8 cellular contexts compared by ENCODE assay signal in the genomic region with DNA sequence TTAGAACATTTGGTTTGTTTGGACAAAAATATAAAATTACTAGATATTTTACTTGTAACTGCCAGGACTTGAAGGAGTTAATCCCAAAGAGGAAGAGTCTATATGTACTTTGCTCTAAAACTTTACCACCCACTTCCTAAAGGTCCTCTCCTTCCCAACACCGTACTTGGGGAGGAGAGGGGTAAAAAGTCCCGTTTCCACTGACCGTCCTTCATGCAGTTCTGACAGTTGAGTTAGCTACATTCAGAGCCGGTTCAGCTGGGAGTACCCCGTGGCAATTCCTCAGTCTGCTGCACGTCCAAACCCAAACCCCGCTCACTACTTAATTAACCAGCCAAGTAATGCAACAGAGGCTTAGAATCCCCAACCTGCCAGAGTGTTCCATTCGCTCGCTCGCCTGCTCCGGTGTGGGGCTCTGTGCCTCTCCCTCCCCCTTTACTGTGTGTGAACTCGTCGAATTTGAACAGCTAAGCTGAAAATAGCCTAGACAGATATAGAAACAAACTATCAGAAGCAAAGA.
DNase-seq lines count a peak whose midpoint lies in the region; ATAC-seq and TF ChIP-seq lines count a peak whose summit lies in the region.

No MANE protein-coding gene starts in this region.

- TF ChIP-seq POLR2A in erythroblast (IDR thresholded peaks at IDR 0.05; ENCODE audit: low read length) (no peak), testis (IDR thresholded peaks at IDR 0.05) (no peak)

- H3K4me1 Mint-ChIP-seq in activated CD8-positive, alpha-beta T cell treated with anti-CD3 and anti-CD28 coated beads for 36 hours (ENCODE audit: low read depth): peaks cover 59% of the 10 kb centered on the region

- no peaks in the 10 kb centered on the region for H3K27me3 ChIP-seq in muscle layer of colon (ENCODE audit: control insufficient read depth in 1 of 2, insufficient read depth in 2 of 2, low read length in 2 of 2)
- no peaks in the 10 kb centered on the region for H3K27me3 ChIP-seq in testis

- WGBS in testis, 2 donors: 0 to 1% methylated on average over 11 to 13 of the region's 13 CpGs

- peaks cover 28% of the 10 kb centered on the region for H3K36me3 Mint-ChIP-seq in activated CD8-positive, alpha-beta T cell treated with anti-CD3 and anti-CD28 coated beads for 36 hours (ENCODE audit: low read depth)

- CTCF ChIA-PET in activated CD8-positive, alpha-beta T cell treated with anti-CD3 and anti-CD28 coated beads for 36 hours (lab: Charles Lee): interaction anchor here (0.7 to 4.2 kb wide), 3 partner anchors 52 to 242 kb away, joined by 3 to 13 read pairs (median 3); no protein-coding TSS in a partner anchor
- CTCF ChIA-PET in HEK293T (lab: Yijun Ruan, JAX): interaction anchor here (0.6 kb wide), 1 partner anchor 131 kb away, joined by 3 read pairs; no protein-coding TSS in a partner anchor

- POLR2A ChIA-PET in activated CD8-positive, alpha-beta T cell treated with anti-CD3 and anti-CD28 coated beads for 36 hours (lab: Charles Lee): interaction anchor here (0.6 to 8.8 kb wide), 25 partner anchors 8 to 1819 kb away, joined by 3 to 93 read pairs (median 6); a partner anchor contains a TSS
- POLR2A ChIA-PET in HEK293T (lab: Yijun Ruan, JAX): interaction anchor here (0.6 to 1.9 kb wide), 7 partner anchors 9 to 520 kb away, joined by 3 to 4 read pairs (median 3); a partner anchor contains a TSS

- TF ChIP-seq CTCF in activated CD8-positive, alpha-beta T cell treated with anti-CD3 and anti-CD28 coated beads for 36 hours (IDR thresholded peaks at IDR 0.05): no peak
- TF ChIP-seq CTCF in testis (IDR thresholded peaks at IDR 0.05): no peak

- H3K9me3 ChIP-seq in muscle layer of colon (ENCODE audit: low read length) (no peaks in the 10 kb centered on the region), testis (no peaks in the 10 kb centered on the region)

- H3K9me3 Mint-ChIP-seq in activated CD8-positive, alpha-beta T cell treated with anti-CD3 and anti-CD28 coated beads for 36 hours: no peaks in the 10 kb centered on the region

- H3K4me1 ChIP-seq in muscle layer of colon (ENCODE audit: insufficient read depth, low read length) (peaks cover 63% of the 10 kb centered on the region), testis (peaks cover 7% of the 10 kb centered on the region)

- peak overlapping the region; percentile 95 for H3K9ac ChIP-seq in muscle layer of colon (ENCODE audit: low read length)

- DNase-seq in EH (ENCODE audit: low read depth) (peak; percentile 60), erythroblast (lab: John Stamatoyannopoulos, UW) (peak; percentile 12 to 26), testis (peak; percentile 53), HEK293T (ENCODE audit: extremely low spot score) (no peak)
- DNase-seq in Jurkat, Clone E6-1 (ENCODE audit: low read depth, low spot score): no peak
- DNase-seq in activated CD8-positive, alpha-beta T cell treated with anti-CD3 and anti-CD28 coated beads for 36 hours: peak; percentile 76

- intact Hi-C loops in activated CD8-positive, alpha-beta T cell treated with anti-CD3 and anti-CD28 coated beads for 36 hours (cut with micrococcal nuclease): loop anchor here (2.0 to 10.0 kb wide), 4 partner anchors 53 to 509 kb away; no protein-coding TSS in a partner anchor
- intact Hi-C loops in testis (cut with DNase I; ENCODE audit: low total_unique reads): no loop called here

- H3K27ac ChIP-seq in muscle layer of colon (ENCODE audit: low read depth, low read length): peak overlapping the region; percentile 99
- peak overlapping the region; percentile 28 to 86 for H3K27ac ChIP-seq in testis

- no peaks in the 10 kb centered on the region for H3K36me3 ChIP-seq in muscle layer of colon (ENCODE audit: insufficient read depth, low read length)
- H3K36me3 ChIP-seq in testis (ENCODE audit: low read depth, missing control alignments): no peaks in the 10 kb centered on the region

- H3K4me3 Mint-ChIP-seq in activated CD8-positive, alpha-beta T cell treated with anti-CD3 and anti-CD28 coated beads for 36 hours: no peak overlapping the region

- no peaks in the 10 kb centered on the region for H3K27me3 Mint-ChIP-seq in activated CD8-positive, alpha-beta T cell treated with anti-CD3 and anti-CD28 coated beads for 36 hours

- H3K27ac Mint-ChIP-seq in activated CD8-positive, alpha-beta T cell treated with anti-CD3 and anti-CD28 coated beads for 36 hours: no peak overlapping the region

- H3K4me3 ChIP-seq in Jurkat, Clone E6-1 (ENCODE audit: low read length): peak overlapping the region; percentile 68
- H3K4me3 ChIP-seq in muscle layer of colon (ENCODE audit: low read depth in 1 of 2, low read length in 2 of 2) (peak overlapping the region; percentile 76 to 97), testis (peak overlapping the region; percentile 69 to 70)

- ATAC-seq in activated CD8-positive, alpha-beta T cell treated with anti-CD3 and anti-CD28 coated beads for 36 hours: peak; percentile 32
- no peak for ATAC-seq in GM21529 (IDR thresholded peaks at IDR 0.05; ENCODE audit: unreplicated experiment)

TF ChIP-seq in HEK293T, 16 proteins besides CTCF, POLR2A, EP300 and RAD21:
- TF ChIP-seq BHLHE40 (IDR thresholded peaks at IDR 0.05; ENCODE audit: borderline replicate concordance) (no peak), FOXK2 (IDR thresholded peaks at IDR 0.05) (no peak)

Comparison
In these comparisons a context has a peak if more than half of its experiments do, and no peak if none do; other contexts are left out.
1. DNase-seq: peak in EH (single experiment), activated CD8-positive, alpha-beta T cell treated with anti-CD3 and anti-CD28 coated beads for 36 hours (single experiment), erythroblast (2 of 2) and testis (single experiment); none in Jurkat, Clone E6-1 (single experiment) and HEK293T (single experiment).
2. Peak in every context shown above with its lines, with median percentiles within 50 percentile points of each other: H3K4me3 ChIP-seq.